In genomic region chr17:69723741-69724140, GRCh38 we compare ENCODE assay signal across 14 cellular contexts.
DNase-seq lines count a peak whose midpoint lies in the region; ATAC-seq, FAIRE-seq and TF ChIP-seq lines count a peak whose summit lies in the region.
"Had no signal": no experiment of that assay in that cellular context is flagged by ENCODE, and none has a peak within 500 bp of the region (broad histone marks: within the 10 kb centered on the region; RNA-seq: fewer than 3 reads in every experiment).

No MANE protein-coding gene starts in this region.

- H3K4me1 Mint-ChIP-seq in astrocyte (ENCODE audit: low read depth, unreplicated experiment): peaks cover 3% of the 10 kb centered on the region
- H3K4me1 Mint-ChIP-seq: stimulated activated naive CD8-positive, alpha-beta T cell treated with anti-CD3 and anti-CD28 coated beads, Interleukin-15, amount 100 ng/mL, for 72 hours had no signal

- H3K4me3 ChIP-seq in GM12864 (ENCODE audit: low read depth, low read length) (no peak overlapping the region), astrocyte (ENCODE audit: insufficient read depth, low read depth, low read length) (no peak overlapping the region), MM.1S (ENCODE audit: low read length) (no peak overlapping the region)
- H3K4me3 ChIP-seq: lower lobe of right lung had no signal

- no peaks in the 10 kb centered on the region for H3K27me3 Mint-ChIP-seq in astrocyte (ENCODE audit: low read depth, unreplicated experiment)

- H3K9me2 ChIP-seq in MM.1S (replicated peaks; ENCODE audit: insufficient read depth, low read length): no peaks in the 10 kb centered on the region

- H4K20me1 ChIP-seq in astrocyte (ENCODE audit: insufficient read depth, low read length) (no peaks in the 10 kb centered on the region), MM.1S (ENCODE audit: insufficient read depth, low read length) (no peaks in the 10 kb centered on the region)

- no peaks in the 10 kb centered on the region for H3K36me3 Mint-ChIP-seq in astrocyte (ENCODE audit: low read depth, unreplicated experiment)

- FAIRE-seq in astrocyte (lab: Jason Lieb, UNC): peak; percentile 17

- H3K4me1 ChIP-seq in astrocyte (ENCODE audit: insufficient read depth, low read length) (no peaks in the 10 kb centered on the region), MM.1S (ENCODE audit: low read length) (no peaks in the 10 kb centered on the region)
- H3K4me1 ChIP-seq: lower lobe of right lung had no signal

- H3K9me3 ChIP-seq in astrocyte (ENCODE audit: insufficient read depth, low read depth, low read length) (no peaks in the 10 kb centered on the region), MM.1S (replicated peaks; ENCODE audit: insufficient read depth, low read length) (no peaks in the 10 kb centered on the region)
- H3K9me3 ChIP-seq: lower lobe of right lung had no signal

- H3K79me2 ChIP-seq in astrocyte (ENCODE audit: insufficient read depth, low read length): no peaks in the 10 kb centered on the region
- no peaks in the 10 kb centered on the region for H3K79me2 ChIP-seq in MM.1S (ENCODE audit: low read length)

- no peak for ATAC-seq in stimulated activated naive CD8-positive, alpha-beta T cell treated with anti-CD3 and anti-CD28 coated beads, Interleukin-15, Interleukin-2, amounts not matched to agents 100 U/mL and 50 U/mL, for 24 hours
- no peak for ATAC-seq in GM21515 (IDR thresholded peaks at IDR 0.05; ENCODE audit: unreplicated experiment)
- ATAC-seq: activated T-cell treated with anti-CD3 and anti-CD28 coated beads, Interleukin-2, amount 50 U/mL, for 4 hours; lower lobe of right lung; stimulated activated naive CD8-positive, alpha-beta T cell treated with anti-CD3 and anti-CD28 coated beads, Interleukin-15, amount 100 ng/mL, for 72 hours had no signal

- H2AFZ ChIP-seq in astrocyte (ENCODE audit: low read depth, low read length): no peak overlapping the region
- no peak overlapping the region for H2AFZ ChIP-seq in MM.1S (ENCODE audit: low read length)

- peak overlapping the region; percentile 34 for H3K27ac Mint-ChIP-seq in astrocyte (ENCODE audit: unreplicated experiment)
- H3K27ac Mint-ChIP-seq: stimulated activated naive CD8-positive, alpha-beta T cell treated with anti-CD3 and anti-CD28 coated beads, Interleukin-15, amount 100 ng/mL, for 72 hours had no signal

- H3K27ac ChIP-seq in astrocyte (ENCODE audit: low read depth, low read length) (no peak overlapping the region), MM.1S (ENCODE audit: low read length) (no peak overlapping the region)
- H3K27ac ChIP-seq: lower lobe of right lung had no signal

- H3F3A ChIP-seq in MM.1S (ENCODE audit: insufficient read depth, low read length): no peaks in the 10 kb centered on the region

- TF ChIP-seq CTCF in GM12864 (IDR thresholded peaks at IDR 0.05; ENCODE audit: low read depth, low read length, missing control alignments) (peak; percentile 10), astrocyte (IDR thresholded peaks at IDR 0.05; ENCODE audit: insufficient read depth, low read depth, low read length) (no peak), MM.1S (IDR thresholded peaks at IDR 0.05; ENCODE audit: low read length) (no peak)

- no peak overlapping the region for H3K4me3 Mint-ChIP-seq in astrocyte (ENCODE audit: unreplicated experiment)
- H3K4me3 Mint-ChIP-seq: activated T-cell treated with anti-CD3 and anti-CD28 coated beads, Interleukin-2, amount 50 U/mL, for 4 hours; stimulated activated naive CD8-positive, alpha-beta T cell treated with anti-CD3 and anti-CD28 coated beads, Interleukin-15, amount 100 ng/mL, for 72 hours had no signal

- no peaks in the 10 kb centered on the region for H3K36me3 ChIP-seq in astrocyte (ENCODE audit: insufficient read depth, low read length)
- no peaks in the 10 kb centered on the region for H3K36me3 ChIP-seq in MM.1S (replicated peaks; ENCODE audit: insufficient read depth, low read length)
- H3K36me3 ChIP-seq: lower lobe of right lung had no signal

- H3K27me3 ChIP-seq in astrocyte (ENCODE audit: insufficient read depth, low read length) (no peaks in the 10 kb centered on the region), MM.1S (replicated peaks; ENCODE audit: insufficient read depth, low read length) (no peaks in the 10 kb centered on the region)

- no peaks in the 10 kb centered on the region for H3K9me3 Mint-ChIP-seq in astrocyte (ENCODE audit: unreplicated experiment)
- H3K9me3 Mint-ChIP-seq: activated T-cell treated with anti-CD3 and anti-CD28 coated beads, Interleukin-2, amount 50 U/mL, for 4 hours; stimulated activated naive CD8-positive, alpha-beta T cell treated with anti-CD3 and anti-CD28 coated beads, Interleukin-15, amount 100 ng/mL, for 72 hours had no signal

- H3K4me2 ChIP-seq in astrocyte (ENCODE audit: low read length): no peak overlapping the region
- no peak overlapping the region for H3K4me2 ChIP-seq in MM.1S (ENCODE audit: low read depth, low read length)

- H3K9ac ChIP-seq in astrocyte (ENCODE audit: low read length) (no peak overlapping the region), MM.1S (ENCODE audit: low read length) (no peak overlapping the region)

- DNase-seq in GM12864 (ENCODE audit: low read depth) (no peak), MV-4-11 (lab: John Stamatoyannopoulos, UW) (peak; percentile 2), astrocyte (ENCODE audit: low read depth) (no peak), glomerular visceral epithelial cell (ENCODE audit: extremely low spot score) (peak; percentile 6), MM.1S (no peak)
- no peak for DNase-seq in activated CD4-positive, alpha-beta T cell treated with anti-CD3 and anti-CD28 coated beads, Interleukin-2, amount 50 U/mL, for 4 hours
- DNase-seq in stimulated activated naive CD8-positive, alpha-beta T cell treated with anti-CD3 and anti-CD28 coated beads, Interleukin-15, Interleukin-2, amounts not matched to agents 100 U/mL and 50 U/mL, for 24 hours: no peak
- DNase-seq: activated T-cell treated with anti-CD3 and anti-CD28 coated beads, Interleukin-2, amount 50 U/mL, for 4 hours; glutamatergic neuron; lower lobe of right lung; NCI-H1694; stimulated activated naive CD8-positive, alpha-beta T cell treated with anti-CD3 and anti-CD28 coated beads, Interleukin-15, amount 100 ng/mL, for 72 hours; SW 1271 had no signal

Comparison
In these comparisons a context has a peak if more than half of its experiments do, and no peak if none do; other contexts are left out.
1. DNase-seq: peak in MV-4-11 (single experiment) and glomerular visceral epithelial cell (single experiment); none in GM12864 (single experiment), astrocyte (single experiment), activated CD4-positive, alpha-beta T cell treated with anti-CD3 and anti-CD28 coated beads, Interleukin-2, amount 50 U/mL, for 4 hours (0 of 2), stimulated activated naive CD8-positive, alpha-beta T cell treated with anti-CD3 and anti-CD28 coated beads, Interleukin-15, Interleukin-2, amounts not matched to agents 100 U/mL and 50 U/mL, for 24 hours (single experiment) and MM.1S (single experiment).